31 cellular contexts compared by ENCODE assay signal in the genomic region with DNA sequence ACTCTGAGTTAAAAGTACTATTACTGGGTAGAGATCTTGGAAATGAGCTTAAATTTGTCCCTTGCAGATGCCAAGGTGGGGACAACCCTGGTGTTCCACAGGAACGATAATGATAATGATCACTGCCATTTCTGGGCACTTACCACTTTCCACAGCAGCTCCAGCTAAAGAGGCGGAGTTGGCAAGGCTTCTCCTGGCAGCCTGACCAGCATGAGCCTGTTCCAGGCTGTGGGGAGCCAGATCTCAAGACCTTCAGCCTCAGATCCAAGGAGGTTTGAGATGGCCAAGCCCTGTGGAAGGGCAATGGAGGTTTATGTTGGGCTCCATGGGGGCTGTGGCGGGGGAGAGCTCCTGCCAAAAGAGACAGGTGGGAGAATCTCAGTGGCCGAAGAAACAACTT.
"Had no signal": no experiment of that assay in that cellular context is flagged by ENCODE, and none has a peak within 500 bp of the region (broad histone marks: within the 10 kb centered on the region; RNA-seq: fewer than 3 reads in every experiment).

No MANE protein-coding gene starts in this region.

- H3K4me1 ChIP-seq: ascending aorta, Peyer's patch had no signal

- H3K27ac ChIP-seq: ascending aorta, cardiac muscle cell, Peyer's patch had no signal

- DNase-seq: activated CD4-positive, alpha-beta T cell treated with anti-CD3 and anti-CD28 coated beads, Interleukin-2, amount 10 ng/mL, durations not matched to agents 24 days and 14 days; activated CD4-positive, alpha-beta T cell treated with anti-CD3 and anti-CD28 coated beads, Interleukin-2, amount 50 U/mL, for 4 hours; activated CD8-positive, alpha-beta T cell treated with anti-CD3 and anti-CD28 coated beads for 36 hours; activated effector memory CD4-positive, alpha-beta T cell treated with anti-CD3 and anti-CD28 coated beads, Interleukin-2, amount 50 U/mL, for 16 hours; activated naive CD4-positive, alpha-beta T cell; activated naive CD4-positive, alpha-beta T cell treated with anti-CD3 and anti-CD28 coated beads, Interleukin-2, amount 50 U/mL, for 16 hours; activated naive CD8-positive, alpha-beta T cell treated with anti-CD3 and anti-CD28 coated beads for 36 hours; activated T-cell treated with anti-CD3 and anti-CD28 coated beads, Interleukin-2, amount 50 U/mL, for 1 hour; activated T-cell treated with anti-CD3 and anti-CD28 coated beads, Interleukin-2, amount 50 U/mL, for 72 hours; amygdala; Karpas-422; KBM-7; MM.1S; MV-4-11; NCI-H1417; NCI-H146; NCI-H187; NCI-H2081 treated with DMSO at 0.1 percent for 48 hours; NCI-H524; NCI-H69; NCI-H82; NK-92 treated with Interleukin-12 subunit alpha and Interleukin-12 subunit beta, amount 100 ng/mL, for 24 hours; PC-3; Peyer's patch; RPMI8226; SIG-M5; SW 1271; T1000 had no signal

- H3K4me3 ChIP-seq: ascending aorta, cardiac muscle cell, Peyer's patch had no signal

- H3K36me3 ChIP-seq: ascending aorta, cardiac muscle cell, Peyer's patch had no signal

- ATAC-seq: activated CD8-positive, alpha-beta T cell treated with anti-CD3 and anti-CD28 coated beads for 36 hours; activated T-cell treated with anti-CD3 and anti-CD28 coated beads, Interleukin-2, amount 50 U/mL, for 72 hours; activated T-helper 17 cell treated with anti-CD3 and anti-CD28 coated beads, Interleukin-2, amount 50 U/mL, for 72 hours; PC-3 had no signal

- H3K27me3 ChIP-seq: ascending aorta, Peyer's patch had no signal

- H3K9me3 ChIP-seq: ascending aorta, Peyer's patch had no signal
